ENCODE assay signal across 1 cellular context in the genomic region with DNA sequence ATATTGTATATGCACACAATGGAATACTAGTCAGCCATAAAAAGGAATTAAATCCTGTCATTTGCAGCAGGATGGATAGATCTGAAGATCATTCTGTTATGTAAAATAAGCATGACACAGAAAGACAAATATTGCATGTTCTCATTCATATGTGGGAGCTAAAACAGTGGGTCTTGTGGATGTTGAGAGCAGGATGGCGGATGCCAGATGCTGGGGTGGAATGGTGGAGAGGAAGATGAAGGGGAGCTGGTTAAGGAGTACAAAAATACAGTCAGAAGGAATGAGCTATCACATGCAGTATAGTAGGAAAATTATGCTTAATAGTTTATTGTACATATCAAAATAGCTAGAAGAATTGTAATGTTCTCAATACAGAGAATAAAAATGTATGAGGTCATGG.
TF ChIP-seq lines count a peak whose summit lies in the region.

No MANE protein-coding gene starts in this region.

TF ChIP-seq in IMR-90, 13 proteins besides CTCF, POLR2A, EP300 and RAD21:
- TF ChIP-seq SMC3 (IDR thresholded peaks at IDR 0.05; ENCODE audit: low read depth, low read length) (no peak), CEBPB (IDR thresholded peaks at IDR 0.05; ENCODE audit: low read depth, low read length) (no peak), BHLHE40 (IDR thresholded peaks at IDR 0.05; ENCODE audit: low read depth, low read length) (no peak), USF2 (IDR thresholded peaks at IDR 0.05; ENCODE audit: low read depth, low read length) (no peak), CHD1 (IDR thresholded peaks at IDR 0.05; ENCODE audit: low read depth, low read length) (no peak), RCOR1 (IDR thresholded peaks at IDR 0.05; ENCODE audit: insufficient replicate concordance, low read length) (no peak), MAFK (IDR thresholded peaks at IDR 0.05; ENCODE audit: low read depth, low read length) (no peak), MXI1 (IDR thresholded peaks at IDR 0.05; ENCODE audit: borderline replicate concordance, low read depth, low read length) (no peak), MAZ (IDR thresholded peaks at IDR 0.05; ENCODE audit: borderline replicate concordance, low read depth, low read length) (no peak), RFX5 (IDR thresholded peaks at IDR 0.05; ENCODE audit: low read depth, low read length) (no peak), FOS (IDR thresholded peaks at IDR 0.05; ENCODE audit: low read depth, low read length) (no peak)
- TF ChIP-seq, protein P1, sequence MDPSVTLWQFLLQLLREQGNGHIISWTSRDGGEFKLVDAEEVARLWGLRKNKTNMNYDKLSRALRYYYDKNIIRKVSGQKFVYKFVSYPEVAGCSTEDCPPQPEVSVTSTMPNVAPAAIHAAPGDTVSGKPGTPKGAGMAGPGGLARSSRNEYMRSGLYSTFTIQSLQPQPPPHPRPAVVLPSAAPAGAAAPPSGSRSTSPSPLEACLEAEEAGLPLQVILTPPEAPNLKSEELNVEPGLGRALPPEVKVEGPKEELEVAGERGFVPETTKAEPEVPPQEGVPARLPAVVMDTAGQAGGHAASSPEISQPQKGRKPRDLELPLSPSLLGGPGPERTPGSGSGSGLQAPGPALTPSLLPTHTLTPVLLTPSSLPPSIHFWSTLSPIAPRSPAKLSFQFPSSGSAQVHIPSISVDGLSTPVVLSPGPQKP (IDR thresholded peaks at IDR 0.05; ENCODE audit: borderline replicate concordance, low read depth, low read length) = no peak
